8 cellular contexts compared by ENCODE assay signal in genomic region chr3:48898383-48899234, GRCh38. TPM values are rescaled to one million over a fixed set of nuclear protein-coding genes. Genes with fewer than 3 reads are reported as not detected.
DNase-seq lines count a peak whose midpoint lies in the region; ATAC-seq and TF ChIP-seq lines count a peak whose summit lies in the region.

A gene with protein sequence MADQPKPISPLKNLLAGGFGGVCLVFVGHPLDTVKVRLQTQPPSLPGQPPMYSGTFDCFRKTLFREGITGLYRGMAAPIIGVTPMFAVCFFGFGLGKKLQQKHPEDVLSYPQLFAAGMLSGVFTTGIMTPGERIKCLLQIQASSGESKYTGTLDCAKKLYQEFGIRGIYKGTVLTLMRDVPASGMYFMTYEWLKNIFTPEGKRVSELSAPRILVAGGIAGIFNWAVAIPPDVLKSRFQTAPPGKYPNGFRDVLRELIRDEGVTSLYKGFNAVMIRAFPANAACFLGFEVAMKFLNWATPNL (minus strand): TSS chr3:48898882. CDS start chr3:48898794, 88 bp downstream.

- ATAC-seq in GM18873 (IDR thresholded peaks at IDR 0.05; ENCODE audit: low FRiP score, unreplicated experiment): peak; percentile 64
- ATAC-seq in HG03135 (IDR thresholded peaks at IDR 0.05; ENCODE audit: unreplicated experiment): peak; percentile 85

- 3% methylated on average over 54 of the region's 54 CpGs for WGBS in liver

- H3K27ac ChIP-seq in liver (ENCODE audit: low read depth in 1 of 2, low read length in 2 of 2): peak within 1 kb of the TSS; percentile 62 to 80

- no peaks in the 10 kb centered on the region for H3K27me3 ChIP-seq in liver (ENCODE audit: control insufficient read depth in 4 of 4, insufficient read depth in 4 of 4, low read length in 3 of 4)

- H3K4me3 ChIP-seq in AG09309 (ENCODE audit: control insufficient read depth, low read depth, low read length) (peak within 1 kb of the TSS; percentile 85), liver (ENCODE audit: low read depth in 1 of 3, low read length in 3 of 3) (peak within 1 kb of the TSS; percentile 86 to 92 (median 89))

- DNase-seq in AG09309 (ENCODE audit: low read depth) (peak; percentile 24), NCI-H526 treated with DMSO at 0.1 percent for 48 hours (lab: John Stamatoyannopoulos, UW) (peak; percentile 54), dermis microvascular lymphatic vessel endothelial cell (ENCODE audit: low read depth in 2 of 2) (peak; percentile 63 to 82)
- DNase-seq in activated CD4-positive, alpha-beta T cell treated with anti-CD3 and anti-CD28 coated beads, Interleukin-2, amount 50 U/mL, for 24 hours (ENCODE audit: low read depth in 1 of 2, low spot score in 1 of 2): peak; percentile 78 to 90
- peak; percentile 91 for DNase-seq in stimulated activated CD4-positive, alpha-beta T cell treated with anti-CD3 and anti-CD28 coated beads, Interleukin-4, amount 100 ng/mL, for 1 hour

- TF ChIP-seq CTCF in AG09309 (IDR thresholded peaks at IDR 0.05; ENCODE audit: control insufficient read depth, insufficient read depth, low read depth, low read length, missing control alignments) (no peak), liver (IDR thresholded peaks at IDR 0.05; ENCODE audit: low read depth, low read length, missing input control) (no peak)

- peak; percentile 48 to 60 for TF ChIP-seq RAD21 in liver (IDR thresholded peaks at IDR 0.05)

- H3K9me3 ChIP-seq in liver (ENCODE audit: control insufficient read depth in 4 of 4, low read length in 3 of 4): no peaks in the 10 kb centered on the region

- peak within 1 kb of the TSS; percentile 50 to 78 for H3K9ac ChIP-seq in liver (ENCODE audit: low read depth in 1 of 2, low read length in 2 of 2)

- H3K4me1 ChIP-seq in liver (ENCODE audit: control insufficient read depth in 4 of 4, insufficient read depth in 4 of 4, low read length in 3 of 4): peaks cover 3 to 26% (median 14%) of the 10 kb centered on the region in 4 donors

- H3K36me3 ChIP-seq in liver (ENCODE audit: control insufficient read depth in 4 of 4, insufficient read depth in 3 of 4, low read depth in 1 of 4, low read length in 3 of 4): no peaks in the 10 kb centered on the region

TF ChIP-seq in liver, 16 proteins besides CTCF, POLR2A, EP300 and RAD21:
- TF ChIP-seq, protein P1, sequence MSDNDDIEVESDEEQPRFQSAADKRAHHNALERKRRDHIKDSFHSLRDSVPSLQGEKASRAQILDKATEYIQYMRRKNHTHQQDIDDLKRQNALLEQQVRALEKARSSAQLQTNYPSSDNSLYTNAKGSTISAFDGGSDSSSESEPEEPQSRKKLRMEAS (IDR thresholded peaks at IDR 0.05): peak; percentile 67
- TF ChIP-seq EGR1 (IDR thresholded peaks at IDR 0.05; ENCODE audit: low read depth in 2 of 2): no peak
- TF ChIP-seq FOXA2 (IDR thresholded peaks at IDR 0.05): no peak
- peak; percentile 53 for TF ChIP-seq REST (IDR thresholded peaks at IDR 0.05)
- TF ChIP-seq YY1 (IDR thresholded peaks at IDR 0.05): peak; percentile 65
- no peak for TF ChIP-seq ZBTB33 (IDR thresholded peaks at IDR 0.05)
- TF ChIP-seq NR2F2 (IDR thresholded peaks at IDR 0.05): no peak
- peak; percentile 12 for TF ChIP-seq HNF4G (IDR thresholded peaks at IDR 0.05)
- TF ChIP-seq ATF3 (IDR thresholded peaks at IDR 0.05): no peak
- TF ChIP-seq HNF4A (conservative IDR thresholded peaks at IDR 0.05): peak in 1 of 2 donors; percentile 51
- peak; percentile 73 to 92 for TF ChIP-seq GABPA (IDR thresholded peaks at IDR 0.05 in 1 of 2, conservative IDR thresholded peaks at IDR 0.05 in 1 of 2)
- TF ChIP-seq TAF1 (conservative IDR thresholded peaks at IDR 0.05): no peak
- TF ChIP-seq SP1 (IDR thresholded peaks at IDR 0.05): peak; percentile 91
- TF ChIP-seq RXRA (IDR thresholded peaks at IDR 0.05): peak; percentile 89 to 96
- no peak for TF ChIP-seq FOXA1 (IDR thresholded peaks at IDR 0.05)
- TF ChIP-seq JUND (IDR thresholded peaks at IDR 0.05): no peak

RNA-seq across cellular contexts. Expression of the gene that starts here (rescaled TPM):
- total RNA-seq in dermis microvascular lymphatic vessel endothelial cell: 17.5 and 23.4 TPM in 2 replicates
- total RNA-seq in liver: 100 to 1,000 TPM in 1 of 2 donors, 10 to 100 TPM in 1; 36.9 to 223 TPM
- polyA plus RNA-seq in liver: 100 to 1,000 TPM in 1 of 2 donors, 10 to 100 TPM in 1; 55.9 to 117 TPM

Comparison
In these comparisons a context has a peak if more than half of its experiments do, and no peak if none do; other contexts are left out.
1. Peak in every context shown above with its lines: DNase-seq, ATAC-seq, H3K4me3 ChIP-seq and H3K27ac ChIP-seq.
2. DNase-seq: peak in every context shown above with its lines; median percentile 91 in stimulated activated CD4-positive, alpha-beta T cell treated with anti-CD3 and anti-CD28 coated beads, Interleukin-4, amount 100 ng/mL, for 1 hour; 84 in activated CD4-positive, alpha-beta T cell treated with anti-CD3 and anti-CD28 coated beads, Interleukin-2, amount 50 U/mL, for 24 hours; 72 in dermis microvascular lymphatic vessel endothelial cell; 54 in NCI-H526 treated with DMSO at 0.1 percent for 48 hours; 24 in AG09309.